Comparison of ENCODE assay signal across 8 cellular contexts in genomic region chr11:67303989-67304411, GRCh38. TPM values are rescaled to one million over a fixed set of nuclear protein-coding genes. Genes with fewer than 3 reads are reported as not detected.
DNase-seq lines count a peak whose midpoint lies in the region; ATAC-seq, FAIRE-seq and TF ChIP-seq lines count a peak whose summit lies in the region.

No MANE protein-coding gene starts in this region.

- no peaks in the 10 kb centered on the region for H3K27me3 Mint-ChIP-seq in naive thymus-derived CD8-positive, alpha-beta T cell

- H3K36me3 ChIP-seq in endothelial cell of umbilical vein (ENCODE audit: control insufficient read depth in 2 of 2, extremely low read depth in 1 of 2, insufficient read depth in 2 of 2, low read length in 2 of 2) = peaks cover 0 to 25% of the 10 kb centered on the region in 2 experiments

- DNase-seq in COLO668 (lab: John Stamatoyannopoulos, UW; ENCODE audit: unreplicated experiment) = peak; percentile 44
- DNase-seq in RPMI7951 (ENCODE audit: low read depth) = peak; percentile 30
- DNase-seq in endothelial cell of umbilical vein (ENCODE audit: low read depth, low spot score) = no peak
- DNase-seq in naive thymus-derived CD8-positive, alpha-beta T cell = peak in 2 of 10 donors; percentile 19 to 31
- DNase-seq in RPMI8226 = no peak

- dilution Hi-C loops in endothelial cell of umbilical vein (cut with MboI; ENCODE audit: extremely low pct_ligation_motif_present, low sequenced_read_pairs) = no loop called here

- peaks cover 3% of the 10 kb centered on the region for H3K4me1 ChIP-seq in endothelial cell of umbilical vein (ENCODE audit: control insufficient read depth, extremely low read depth, insufficient read depth, low read length)

- H3K4me3 Mint-ChIP-seq in naive thymus-derived CD8-positive, alpha-beta T cell = peak overlapping the region; percentile 36 to 80 (median 62)

- peak overlapping the region; percentile 58 for H3K4me2 ChIP-seq in endothelial cell of umbilical vein (ENCODE audit: insufficient read depth, low read length)

- CTCF ChIA-PET in endothelial cell of umbilical vein (lab: Charles Lee) = interaction anchor here (1.0 to 1.3 kb wide), 2 partner anchors 34 to 79 kb away, joined by 4 read pairs; no protein-coding TSS in a partner anchor

- peaks cover 0 to 15% (median 0%) of the 10 kb centered on the region in 3 donors for H3K36me3 Mint-ChIP-seq in naive thymus-derived CD8-positive, alpha-beta T cell

- FAIRE-seq in endothelial cell of umbilical vein (lab: Jason Lieb, UNC) = no peak

- peak overlapping the region; percentile 39 for H2AFZ ChIP-seq in endothelial cell of umbilical vein (ENCODE audit: low read depth, low read length)

- no TSS peak for BruUV-seq in endothelial cell of umbilical vein (replicated peaks; lab: Mats Ljungman, UMichigan)

- POLR2A ChIA-PET in endothelial cell of umbilical vein (lab: Charles Lee) = no interaction called here
- POLR2A ChIA-PET in naive thymus-derived CD8-positive, alpha-beta T cell (lab: Charles Lee) = interaction anchor here (0.8 to 49.2 kb wide), 8 partner anchors 10 to 988 kb away, joined by 3 to 2293 read pairs (median 6); partner anchors contain the start of genes ANKRD13D, GRK2, POLD4 and PTPRCAP

- H3K27ac ChIP-seq in endothelial cell of umbilical vein (ENCODE audit: insufficient read depth, low read depth, low read length) = no peak overlapping the region

- no peak for TF ChIP-seq CTCF in endothelial cell of umbilical vein (IDR thresholded peaks at IDR 0.05; ENCODE audit: extremely low read depth in 1 of 2, insufficient read depth in 1 of 2, low read depth in 1 of 2, low read length in 2 of 2)

- peak; percentile 47 to 52 for ATAC-seq in naive thymus-derived CD8-positive, alpha-beta T cell
- ATAC-seq in HG03378 (IDR thresholded peaks at IDR 0.05; ENCODE audit: unreplicated experiment) (no peak), GM18907 (IDR thresholded peaks at IDR 0.05; ENCODE audit: unreplicated experiment) (no peak), GM21447 (IDR thresholded peaks at IDR 0.05; ENCODE audit: unreplicated experiment) (no peak)

- H4K20me1 ChIP-seq in endothelial cell of umbilical vein (replicated peaks; ENCODE audit: control insufficient read depth, extremely low read depth, insufficient read depth, low read length) = no peaks in the 10 kb centered on the region

- H3K79me2 ChIP-seq in endothelial cell of umbilical vein (ENCODE audit: control insufficient read depth, insufficient read depth, low read length) = no peaks in the 10 kb centered on the region

- peaks cover 4 to 26% (median 15%) of the 10 kb centered on the region in 4 donors for H3K4me1 Mint-ChIP-seq in naive thymus-derived CD8-positive, alpha-beta T cell

- intact Hi-C loops in endothelial cell of umbilical vein (cut with micrococcal nuclease) = loop anchor here (2.0 kb wide), 1 partner anchor 15 kb away; the partner anchor contains the start of gene ANKRD13D

- peak overlapping the region; percentile 62 to 89 (median 74) for H3K4me3 ChIP-seq in endothelial cell of umbilical vein (replicated peaks in 1 of 3; ENCODE audit: insufficient read depth in 1 of 3, low read depth in 1 of 3, low read length in 3 of 3)

- peak overlapping the region; percentile 68 for H3K9ac ChIP-seq in endothelial cell of umbilical vein (replicated peaks; ENCODE audit: extremely low read depth, insufficient read depth, low read length)

- H3K27ac Mint-ChIP-seq in naive thymus-derived CD8-positive, alpha-beta T cell = peak overlapping the region in 1 of 10 donors; percentile 70

- H3K9me3 Mint-ChIP-seq in naive thymus-derived CD8-positive, alpha-beta T cell = no peaks in the 10 kb centered on the region

- no peaks in the 10 kb centered on the region for H3K9me1 ChIP-seq in endothelial cell of umbilical vein (replicated peaks; ENCODE audit: control insufficient read depth, extremely low read depth, insufficient read depth, low read length)

- H3K27me3 ChIP-seq in endothelial cell of umbilical vein (ENCODE audit: control insufficient read depth in 2 of 2, insufficient read depth in 2 of 2, low read length in 2 of 2) = no peaks in the 10 kb centered on the region

- no peaks in the 10 kb centered on the region for H3K9me3 ChIP-seq in endothelial cell of umbilical vein (replicated peaks; ENCODE audit: control insufficient read depth, insufficient read depth, low read length)

- no peak for TF ChIP-seq POLR2A in endothelial cell of umbilical vein (IDR thresholded peaks at IDR 0.05; ENCODE audit: low read depth, low read length)

TF ChIP-seq in endothelial cell of umbilical vein, 7 proteins besides CTCF, POLR2A, EP300 and RAD21:
- TF ChIP-seq MYC (IDR thresholded peaks at IDR 0.05; ENCODE audit: low read depth, low read length) (no peak), EZH2 (IDR thresholded peaks at IDR 0.05; ENCODE audit: borderline replicate concordance, low read depth, low read length, severe bottlenecking) (no peak), JUN (IDR thresholded peaks at IDR 0.05; ENCODE audit: borderline replicate concordance, insufficient read depth, insufficient read length, low read depth) (no peak), FOS (IDR thresholded peaks at IDR 0.05; ENCODE audit: borderline replicate concordance, insufficient read depth, low read length) (no peak), GATA2 (IDR thresholded peaks at IDR 0.05; ENCODE audit: insufficient read depth, insufficient read length, low read depth, low read length) (no peak), POLR2AphosphoS5 (IDR thresholded peaks at IDR 0.05; ENCODE audit: insufficient read depth, low read depth, low read length) (no peak)
- TF ChIP-seq, protein P1, sequence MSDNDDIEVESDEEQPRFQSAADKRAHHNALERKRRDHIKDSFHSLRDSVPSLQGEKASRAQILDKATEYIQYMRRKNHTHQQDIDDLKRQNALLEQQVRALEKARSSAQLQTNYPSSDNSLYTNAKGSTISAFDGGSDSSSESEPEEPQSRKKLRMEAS (IDR thresholded peaks at IDR 0.05; ENCODE audit: insufficient read depth, insufficient read length) = no peak

RNA-seq across cellular contexts. Expression of gene SSH3, which starts 0.7 kb away (rescaled TPM):
- total RNA-seq in RPMI7951 (2014; rRNA removed; shearing (Covaris generic)) = 8.0 and 10.9 TPM in 2 replicates
- 16.5 and 22.5 TPM in 2 replicates for total RNA-seq in endothelial cell of umbilical vein
- polyA plus RNA-seq in endothelial cell of umbilical vein = 14.3 and 16.4 TPM in 2 replicates
- polyA plus RNA-seq in endothelial cell of umbilical vein (2011; cell fraction: cytosol; rRNA removed) = 6.1 and 9.0 TPM in 2 replicates
- polyA plus RNA-seq in endothelial cell of umbilical vein (2011; cell fraction: nucleus; rRNA removed) = 44.3 and 57.9 TPM in 2 replicates
- 15.7 and 20.8 TPM in 2 replicates for polyA plus RNA-seq in endothelial cell of umbilical vein (2012)
- polyA minus RNA-seq in endothelial cell of umbilical vein = 5.8 and 9.4 TPM in 2 replicates
- 15.0 TPM for polyA minus RNA-seq in endothelial cell of umbilical vein (2011; cell fraction: cytosol; rRNA and poly(A)+ RNA removed)
- 5.3 and 12.8 TPM in 2 replicates for polyA minus RNA-seq in endothelial cell of umbilical vein (2011; cell fraction: nucleus; rRNA and poly(A)+ RNA removed)
- total RNA-seq in naive thymus-derived CD8-positive, alpha-beta T cell = 10 to 100 TPM; 18.1 to 25.3 TPM
- 1 to 10 TPM; 1.7 to 4.5 (median 3.2) TPM for polyA plus RNA-seq in naive thymus-derived CD8-positive, alpha-beta T cell

RNA-seq across cellular contexts. Expression of gene ANKRD13D, which starts 14.9 kb away (rescaled TPM):
- total RNA-seq in RPMI7951 (2014; rRNA removed; shearing (Covaris generic)) = 17.6 and 28.5 TPM in 2 replicates
- 57.5 and 69.6 TPM in 2 replicates for total RNA-seq in endothelial cell of umbilical vein
- 43.5 and 51.2 TPM in 2 replicates for polyA plus RNA-seq in endothelial cell of umbilical vein
- 23.3 and 32.6 TPM in 2 replicates for polyA plus RNA-seq in endothelial cell of umbilical vein (2011; cell fraction: cytosol; rRNA removed)
- polyA plus RNA-seq in endothelial cell of umbilical vein (2011; cell fraction: nucleus; rRNA removed) = 110 TPM in 2 replicates
- polyA plus RNA-seq in endothelial cell of umbilical vein (2012) = 18.1 and 22.7 TPM in 2 replicates
- polyA minus RNA-seq in endothelial cell of umbilical vein = 22.4 and 23.7 TPM in 2 replicates
- polyA minus RNA-seq in endothelial cell of umbilical vein (2011; cell fraction: cytosol; rRNA and poly(A)+ RNA removed) = 12.2 TPM
- 36.1 and 50.4 TPM in 2 replicates for polyA minus RNA-seq in endothelial cell of umbilical vein (2011; cell fraction: nucleus; rRNA and poly(A)+ RNA removed)
- total RNA-seq in naive thymus-derived CD8-positive, alpha-beta T cell = 100 to 1,000 TPM; 189 to 206 TPM
- polyA plus RNA-seq in naive thymus-derived CD8-positive, alpha-beta T cell = 10 to 100 TPM in 2 of 3 donors, 1 to 10 TPM in 1; 6.0 to 18.3 (median 10.1) TPM

RNA-seq across cellular contexts. Expression of gene GRK2, which starts 37.7 kb away (rescaled TPM):
- 22.0 and 32.9 TPM in 2 replicates for total RNA-seq in RPMI7951 (2014; rRNA removed; shearing (Covaris generic))
- 62.3 and 66.9 TPM in 2 replicates for total RNA-seq in endothelial cell of umbilical vein
- polyA plus RNA-seq in endothelial cell of umbilical vein = 57.9 and 73.1 TPM in 2 replicates
- polyA plus RNA-seq in endothelial cell of umbilical vein (2011; cell fraction: cytosol; rRNA removed) = 41.3 and 53.7 TPM in 2 replicates
- polyA plus RNA-seq in endothelial cell of umbilical vein (2011; cell fraction: nucleus; rRNA removed) = 132 and 162 TPM in 2 replicates
- polyA plus RNA-seq in endothelial cell of umbilical vein (2012) = 41.3 and 55.6 TPM in 2 replicates
- polyA minus RNA-seq in endothelial cell of umbilical vein = 30.8 and 39.9 TPM in 2 replicates
- 52.9 TPM for polyA minus RNA-seq in endothelial cell of umbilical vein (2011; cell fraction: cytosol; rRNA and poly(A)+ RNA removed)
- 38.1 and 49.4 TPM in 2 replicates for polyA minus RNA-seq in endothelial cell of umbilical vein (2011; cell fraction: nucleus; rRNA and poly(A)+ RNA removed)
- total RNA-seq in naive thymus-derived CD8-positive, alpha-beta T cell = 100 to 1,000 TPM; 345 to 354 TPM
- polyA plus RNA-seq in naive thymus-derived CD8-positive, alpha-beta T cell = 10 to 100 TPM; 16.8 to 70.7 (median 31.1) TPM

RNA-seq across cellular contexts. Expression of gene POLD4, which starts 49.3 kb away (rescaled TPM):
- 68.0 and 85.3 TPM in 2 replicates for total RNA-seq in RPMI7951 (2014; rRNA removed; shearing (Covaris generic))
- 50.1 and 66.9 TPM in 2 replicates for total RNA-seq in endothelial cell of umbilical vein
- 204 and 236 TPM in 2 replicates for polyA plus RNA-seq in endothelial cell of umbilical vein
- polyA plus RNA-seq in endothelial cell of umbilical vein (2011; cell fraction: cytosol; rRNA removed) = 136 and 153 TPM in 2 replicates
- polyA plus RNA-seq in endothelial cell of umbilical vein (2011; cell fraction: nucleus; rRNA removed) = 102 and 113 TPM in 2 replicates
- polyA plus RNA-seq in endothelial cell of umbilical vein (2012) = 113 and 160 TPM in 2 replicates
- 20.8 and 22.5 TPM in 2 replicates for polyA minus RNA-seq in endothelial cell of umbilical vein
- polyA minus RNA-seq in endothelial cell of umbilical vein (2011; cell fraction: cytosol; rRNA and poly(A)+ RNA removed) = 9.0 TPM
- polyA minus RNA-seq in endothelial cell of umbilical vein (2011; cell fraction: nucleus; rRNA and poly(A)+ RNA removed) = 16.3 and 23.4 TPM in 2 replicates
- 100 to 1,000 TPM; 102 to 110 TPM for total RNA-seq in naive thymus-derived CD8-positive, alpha-beta T cell
- 100 to 1,000 TPM in 2 of 3 donors, 10 to 100 TPM in 1; 87.7 to 105 (median 102) TPM for polyA plus RNA-seq in naive thymus-derived CD8-positive, alpha-beta T cell

Comparison
In these comparisons a context has a peak if more than half of its experiments do, and no peak if none do; other contexts are left out.
1. DNase-seq: peak in COLO668 (single experiment) and RPMI7951 (single experiment); none in endothelial cell of umbilical vein (single experiment) and RPMI8226 (single experiment).
2. ATAC-seq: peak in naive thymus-derived CD8-positive, alpha-beta T cell (2 of 2); none in HG03378 (single experiment), GM18907 (single experiment) and GM21447 (single experiment).